14 cellular contexts compared by ENCODE assay signal in the genomic region with DNA sequence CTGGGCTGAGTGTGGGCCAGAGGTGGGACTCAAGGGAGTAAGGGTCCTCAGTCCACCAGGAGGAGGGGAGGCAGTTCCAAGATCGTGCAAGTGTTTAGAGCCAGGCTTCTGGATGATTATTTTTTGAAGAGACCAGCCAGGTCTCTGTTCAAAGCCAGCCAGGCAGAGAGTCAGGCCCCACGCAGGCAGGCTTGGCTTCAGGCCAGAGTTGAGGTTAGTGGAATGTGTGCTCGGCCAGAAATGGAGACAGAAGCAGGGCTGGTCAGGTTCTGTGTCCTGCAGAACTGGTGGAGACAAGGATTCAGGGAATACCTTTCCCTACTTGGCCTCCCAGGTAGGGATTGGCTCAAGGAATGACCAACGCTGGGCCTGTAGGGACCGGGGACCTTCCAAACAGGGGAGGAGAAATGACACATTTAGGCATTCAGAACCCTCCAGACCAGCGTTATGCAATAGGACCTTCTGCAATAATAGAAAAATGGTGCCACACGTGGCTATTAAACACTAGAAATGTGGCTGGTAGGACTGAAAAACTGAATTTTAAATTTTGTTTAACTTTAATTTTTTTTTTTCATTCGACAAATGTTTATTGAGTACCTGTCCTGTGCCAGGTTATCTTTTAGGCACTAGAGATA.
DNase-seq lines count a peak whose midpoint lies in the region; ATAC-seq, FAIRE-seq and TF ChIP-seq lines count a peak whose summit lies in the region.
"Had no signal": no experiment of that assay in that cellular context is flagged by ENCODE, and none has a peak within 500 bp of the region (broad histone marks: within the 10 kb centered on the region; RNA-seq: fewer than 3 reads in every experiment).

No MANE protein-coding gene starts in this region.

- FAIRE-seq in kidney (lab: Jason Lieb, UNC) = no peak

- POLR2A ChIA-PET in activated CD4-positive, alpha-beta T cell treated with anti-CD3 and anti-CD28 coated beads, Interleukin-2, amount 10 ng/mL, durations not matched to agents 7 days and 5 days (lab: Charles Lee) = no interaction called here

- H3K9me3 ChIP-seq in breast epithelium (no peaks in the 10 kb centered on the region), kidney (ENCODE audit: control insufficient read depth in 1 of 2, low read length in 2 of 2) (no peaks in the 10 kb centered on the region)
- H3K9me3 ChIP-seq: adrenal gland, BE2C had no signal

- no peaks in the 10 kb centered on the region for H3K27me3 Mint-ChIP-seq in activated CD4-positive, alpha-beta T cell treated with anti-CD3 and anti-CD28 coated beads, Interleukin-2, amount 10 ng/mL, durations not matched to agents 7 days and 5 days
- H3K27me3 Mint-ChIP-seq: T-cell had no signal

- no peak overlapping the region for H3K4me3 ChIP-seq in breast epithelium
- H3K4me3 ChIP-seq in kidney (ENCODE audit: low read length in 2 of 2) = no peak overlapping the region
- H3K4me3 ChIP-seq: adrenal gland had no signal

- no peak overlapping the region for H3K4me3 Mint-ChIP-seq in activated CD4-positive, alpha-beta T cell treated with anti-CD3 and anti-CD28 coated beads, Interleukin-2, amount 10 ng/mL, durations not matched to agents 7 days and 5 days
- H3K4me3 Mint-ChIP-seq: stimulated activated effector memory CD8-positive, alpha-beta T cell treated with anti-CD3 and anti-CD28 coated beads, Interleukin-12 subunit alpha, Interleukin-12 subunit beta, amount 100 ng/mL, for 72 hours; T-cell had no signal

- peaks cover 2% of the 10 kb centered on the region for H3K36me3 Mint-ChIP-seq in activated CD4-positive, alpha-beta T cell treated with anti-CD3 and anti-CD28 coated beads, Interleukin-2, amount 10 ng/mL, durations not matched to agents 7 days and 5 days (ENCODE audit: low read depth)
- H3K36me3 Mint-ChIP-seq: stimulated activated effector memory CD8-positive, alpha-beta T cell treated with anti-CD3 and anti-CD28 coated beads, Interleukin-12 subunit alpha, Interleukin-12 subunit beta, amount 100 ng/mL, for 72 hours; T-cell had no signal

- CTCF ChIA-PET in activated CD4-positive, alpha-beta T cell treated with anti-CD3 and anti-CD28 coated beads, Interleukin-2, amount 10 ng/mL, durations not matched to agents 7 days and 5 days (lab: Charles Lee) = no interaction called here

- no peak overlapping the region for H3K27ac Mint-ChIP-seq in activated CD4-positive, alpha-beta T cell treated with anti-CD3 and anti-CD28 coated beads, Interleukin-2, amount 10 ng/mL, durations not matched to agents 7 days and 5 days
- H3K27ac Mint-ChIP-seq: stimulated activated effector memory CD8-positive, alpha-beta T cell treated with anti-CD3 and anti-CD28 coated beads, Interleukin-12 subunit alpha, Interleukin-12 subunit beta, amount 100 ng/mL, for 72 hours; T-cell had no signal

- TF ChIP-seq CTCF in breast epithelium (IDR thresholded peaks at IDR 0.05) = no peak
- no peak for TF ChIP-seq CTCF in kidney (IDR thresholded peaks at IDR 0.05; ENCODE audit: borderline replicate concordance, extremely low read depth, insufficient read depth)

- peaks cover 4% of the 10 kb centered on the region for H3K9me3 Mint-ChIP-seq in activated CD4-positive, alpha-beta T cell treated with anti-CD3 and anti-CD28 coated beads, Interleukin-2, amount 10 ng/mL, durations not matched to agents 7 days and 5 days
- H3K9me3 Mint-ChIP-seq: stimulated activated effector memory CD8-positive, alpha-beta T cell treated with anti-CD3 and anti-CD28 coated beads, Interleukin-12 subunit alpha, Interleukin-12 subunit beta, amount 100 ng/mL, for 72 hours; T-cell had no signal

- ATAC-seq in HG03139 (IDR thresholded peaks at IDR 0.05; ENCODE audit: unreplicated experiment) (no peak), HG03097 (IDR thresholded peaks at IDR 0.05; ENCODE audit: low FRiP score, unreplicated experiment) (no peak)
- ATAC-seq: HCT116; stimulated activated effector memory CD8-positive, alpha-beta T cell treated with anti-CD3 and anti-CD28 coated beads, Interleukin-12 subunit alpha, Interleukin-12 subunit beta, amount 100 ng/mL, for 72 hours; T-cell had no signal

- no peaks in the 10 kb centered on the region for H3K4me1 ChIP-seq in breast epithelium
- H3K4me1 ChIP-seq in kidney (ENCODE audit: control insufficient read depth in 1 of 2, insufficient read depth in 1 of 2, low read depth in 1 of 2, low read length in 2 of 2) = peaks cover 20 to 38% of the 10 kb centered on the region in 2 donors
- H3K4me1 ChIP-seq: adrenal gland, BE2C had no signal

- DNase-seq in AG08396 (ENCODE audit: low spot score) = peak; percentile 24
- peak; percentile 16 for DNase-seq in LHCN-M2 (ENCODE audit: low read depth)
- DNase-seq in breast epithelium (ENCODE audit: low spot score in 2 of 2) = peak; percentile 36 to 58
- peak; percentile 66 for DNase-seq in kidney
- DNase-seq in iPS-NIHi11 (ENCODE audit: low spot score) = no peak
- DNase-seq in activated CD4-positive, alpha-beta T cell treated with anti-CD3 and anti-CD28 coated beads, Interleukin-2, amount 10 ng/mL, durations not matched to agents 7 days and 5 days = no peak
- DNase-seq: BE2C, NCI-H748 treated with DMSO at 0.1 percent for 48 hours, T-cell had no signal

- peaks cover 1% of the 10 kb centered on the region for H3K4me1 Mint-ChIP-seq in activated CD4-positive, alpha-beta T cell treated with anti-CD3 and anti-CD28 coated beads, Interleukin-2, amount 10 ng/mL, durations not matched to agents 7 days and 5 days

- H3K36me3 ChIP-seq in breast epithelium (no peaks in the 10 kb centered on the region), kidney (ENCODE audit: control insufficient read depth in 1 of 2, insufficient read depth in 2 of 2, low read length in 2 of 2) (peaks cover 2 to 4% of the 10 kb centered on the region in 2 donors)
- H3K36me3 ChIP-seq: adrenal gland, BE2C had no signal

- H3K27ac ChIP-seq in breast epithelium (no peak overlapping the region), kidney (ENCODE audit: low read depth in 2 of 2, low read length in 2 of 2) (no peak overlapping the region)
- H3K27ac ChIP-seq: adrenal gland had no signal

- intact Hi-C loops in breast epithelium (cut with DNase I; ENCODE audit: low total_unique reads) = no loop called here
- intact Hi-C loops in kidney (cut with DNase I) = no loop called here

- peak overlapping the region in 1 of 2 donors; percentile 30 for H3K9ac ChIP-seq in kidney (ENCODE audit: low read length in 2 of 2)

- no peak for TF ChIP-seq POLR2A in breast epithelium (IDR thresholded peaks at IDR 0.05)

- no peaks in the 10 kb centered on the region for H3K27me3 ChIP-seq in breast epithelium
- H3K27me3 ChIP-seq: adrenal gland, BE2C had no signal

Comparison
In these comparisons a context has a peak if more than half of its experiments do, and no peak if none do; other contexts are left out.
1. DNase-seq: peak in AG08396 (single experiment), LHCN-M2 (single experiment), breast epithelium (2 of 2) and kidney (single experiment); none in iPS-NIHi11 (single experiment) and activated CD4-positive, alpha-beta T cell treated with anti-CD3 and anti-CD28 coated beads, Interleukin-2, amount 10 ng/mL, durations not matched to agents 7 days and 5 days (single experiment).